ENCODE assay signal across 14 cellular contexts in genomic region chrX:45505214-45505613, GRCh38.
DNase-seq lines count a peak whose midpoint lies in the region; ATAC-seq and TF ChIP-seq lines count a peak whose summit lies in the region.
"Had no signal": no experiment of that assay in that cellular context is flagged by ENCODE, and none has a peak within 500 bp of the region (broad histone marks: within the 10 kb centered on the region; RNA-seq: fewer than 3 reads in every experiment).

No MANE protein-coding gene starts in this region.

- peak overlapping the region; percentile 22 for H3K4me2 ChIP-seq in Loucy (ENCODE audit: low read depth, low read length, poor library complexity, severe bottlenecking)
- no peak overlapping the region for H3K4me2 ChIP-seq in GM23338

- H3K4me3 Mint-ChIP-seq in CD8-positive, alpha-beta T cell: no peak overlapping the region
- H3K4me3 Mint-ChIP-seq in chondrocyte (ENCODE audit: unreplicated experiment) (no peak overlapping the region), neural crest cell (no peak overlapping the region), GM23338 (no peak overlapping the region)

- H3K36me3 ChIP-seq in CD8-positive, alpha-beta T cell (ENCODE audit: insufficient read depth, low read length): no peaks in the 10 kb centered on the region
- H3K36me3 ChIP-seq in Loucy (ENCODE audit: insufficient read depth, low read length) (no peaks in the 10 kb centered on the region), GM23338 (ENCODE audit: insufficient read depth) (no peaks in the 10 kb centered on the region)

- TF ChIP-seq CTCF in CD8-positive, alpha-beta T cell (IDR thresholded peaks at IDR 0.05): no peak
- TF ChIP-seq CTCF in Loucy (conservative IDR thresholded peaks at IDR 0.05; ENCODE audit: low read length) (no peak), chondrocyte (IDR thresholded peaks at IDR 0.05) (no peak), neural crest cell (conservative IDR thresholded peaks at IDR 0.05) (no peak), GM23338 (conservative IDR thresholded peaks at IDR 0.05; ENCODE audit: low read depth in 2 of 2) (no peak), GM10266 (IDR thresholded peaks at IDR 0.05; ENCODE audit: control insufficient read depth, insufficient read depth, low read depth, missing control alignments) (no peak)

- H3K9me3 Mint-ChIP-seq in CD8-positive, alpha-beta T cell: no peaks in the 10 kb centered on the region
- H3K9me3 Mint-ChIP-seq in chondrocyte (ENCODE audit: low read depth) (peaks cover 9% of the 10 kb centered on the region), neural crest cell (peaks cover 10% of the 10 kb centered on the region), GM23338 (peaks cover 15% of the 10 kb centered on the region)
- H3K9me3 Mint-ChIP-seq: activated naive CD4-positive, alpha-beta T cell treated with anti-CD3 and anti-CD28 coated beads, Interleukin-2, amount 50 U/mL, for 72 hours had no signal

- H3K9ac ChIP-seq in Loucy (ENCODE audit: low read depth, low read length, poor library complexity, severe bottlenecking): no peak overlapping the region

- no peaks in the 10 kb centered on the region for H3K36me3 Mint-ChIP-seq in CD8-positive, alpha-beta T cell
- no peaks in the 10 kb centered on the region for H3K36me3 Mint-ChIP-seq in chondrocyte (ENCODE audit: low read depth)
- H3K36me3 Mint-ChIP-seq in neural crest cell (ENCODE audit: low read depth): peaks cover 5% of the 10 kb centered on the region
- peaks cover 3% of the 10 kb centered on the region; the same call in 2 of the 3 replicates for H3K36me3 Mint-ChIP-seq in GM23338 (ENCODE audit: low read depth)
- H3K36me3 Mint-ChIP-seq: activated naive CD4-positive, alpha-beta T cell treated with anti-CD3 and anti-CD28 coated beads, Interleukin-2, amount 50 U/mL, for 72 hours had no signal

- H3K27me3 Mint-ChIP-seq in CD8-positive, alpha-beta T cell (ENCODE audit: low read depth): no peaks in the 10 kb centered on the region
- H3K27me3 Mint-ChIP-seq in chondrocyte (ENCODE audit: low read depth) (no peaks in the 10 kb centered on the region), neural crest cell (ENCODE audit: low read depth) (no peaks in the 10 kb centered on the region), GM23338 (ENCODE audit: insufficient read depth, low read depth, poor library complexity) (no peaks in the 10 kb centered on the region)

- no peaks in the 10 kb centered on the region for H4K20me1 ChIP-seq in Loucy (ENCODE audit: insufficient read depth, low read length, poor library complexity, severe bottlenecking)
- H4K20me1 ChIP-seq in GM23338 (replicated peaks; ENCODE audit: insufficient read depth): no peaks in the 10 kb centered on the region

- peak overlapping the region; percentile 3 for H3K27ac Mint-ChIP-seq in CD8-positive, alpha-beta T cell
- peak overlapping the region; percentile 18 for H3K27ac Mint-ChIP-seq in chondrocyte (ENCODE audit: unreplicated experiment)
- peak overlapping the region; percentile 82 for H3K27ac Mint-ChIP-seq in neural crest cell (ENCODE audit: unreplicated experiment)
- H3K27ac Mint-ChIP-seq in GM23338: no peak overlapping the region
- H3K27ac Mint-ChIP-seq: activated naive CD4-positive, alpha-beta T cell treated with anti-CD3 and anti-CD28 coated beads, Interleukin-2, amount 50 U/mL, for 72 hours had no signal

- H3K27me3 ChIP-seq in CD8-positive, alpha-beta T cell (ENCODE audit: insufficient read depth, low read length): no peaks in the 10 kb centered on the region
- H3K27me3 ChIP-seq in Loucy (ENCODE audit: insufficient read depth, low read length, poor library complexity, severe bottlenecking) (no peaks in the 10 kb centered on the region), GM23338 (ENCODE audit: insufficient read depth) (no peaks in the 10 kb centered on the region)

- H3K4me1 Mint-ChIP-seq in CD8-positive, alpha-beta T cell (ENCODE audit: low read depth): peaks cover 11% of the 10 kb centered on the region
- peaks cover 43% of the 10 kb centered on the region for H3K4me1 Mint-ChIP-seq in chondrocyte (ENCODE audit: low read depth)
- peaks cover 22% of the 10 kb centered on the region for H3K4me1 Mint-ChIP-seq in neural crest cell
- H3K4me1 Mint-ChIP-seq in GM23338: peaks cover 3% of the 10 kb centered on the region; the same call in 1 of the 3 replicates

- POLR2A ChIA-PET in CD8-positive, alpha-beta T cell (lab: Charles Lee): no interaction called here

- 0 out of 2 replicates have a peak overlapping the region, but pooled peaks have one; percentile 40 for H2AFZ ChIP-seq in Loucy (ENCODE audit: low read length)
- H2AFZ ChIP-seq in GM23338: no peak overlapping the region

- no peaks in the 10 kb centered on the region for H3K9me3 ChIP-seq in CD8-positive, alpha-beta T cell (ENCODE audit: low read length)
- H3K9me3 ChIP-seq in Loucy (ENCODE audit: insufficient read depth, low read depth, low read length): no peaks in the 10 kb centered on the region

- CTCF ChIA-PET in CD8-positive, alpha-beta T cell (lab: Charles Lee): no interaction called here

- H3K9me2 ChIP-seq in Loucy (replicated peaks; ENCODE audit: low read depth, low read length): no peaks in the 10 kb centered on the region
- H3K9me2 ChIP-seq in GM23338 (ENCODE audit: insufficient read depth): no peaks in the 10 kb centered on the region

- no peak overlapping the region for H3K27ac ChIP-seq in CD8-positive, alpha-beta T cell (ENCODE audit: low read depth, low read length)
- no peak overlapping the region for H3K27ac ChIP-seq in GM23338 (ENCODE audit: low read depth)
- H3K27ac ChIP-seq: RWPE1 had no signal

- no peak overlapping the region for H3K4me3 ChIP-seq in CD8-positive, alpha-beta T cell (ENCODE audit: low read depth, low read length)
- no peak overlapping the region for H3K4me3 ChIP-seq in Loucy (ENCODE audit: low read length, poor library complexity, severe bottlenecking)
- no peak overlapping the region for H3K4me3 ChIP-seq in GM23338

- DNase-seq in CD8-positive, alpha-beta T cell: peak in 2 of 7 experiments; percentile 10 to 14
- DNase-seq in chondrocyte (ENCODE audit: low spot score) (no peak), neural crest cell (ENCODE audit: low read depth, low spot score) (no peak), RPMI8226 (no peak), GM23338 (ENCODE audit: low spot score) (no peak), GM10266 (ENCODE audit: extremely low spot score) (no peak), sciatic nerve (ENCODE audit: low spot score) (no peak)
- DNase-seq: DMS153, left ventricle myocardium superior, NCI-H2081, retina had no signal

- H3F3A ChIP-seq in Loucy (ENCODE audit: low read depth): no peaks in the 10 kb centered on the region
- no peaks in the 10 kb centered on the region for H3F3A ChIP-seq in GM23338 (replicated peaks; ENCODE audit: low read depth)

- no peak for ATAC-seq in CD8-positive, alpha-beta T cell
- no peak for ATAC-seq in GM23338
- ATAC-seq in sciatic nerve: no peak
- ATAC-seq: left ventricle myocardium superior had no signal

- H3K79me2 ChIP-seq in Loucy (ENCODE audit: insufficient read depth, low read length) (no peaks in the 10 kb centered on the region), GM23338 (replicated peaks; ENCODE audit: insufficient read depth) (no peaks in the 10 kb centered on the region)

- intact Hi-C loops in CD8-positive, alpha-beta T cell (cut with DNase I, micrococcal nuclease): no loop called here
- intact Hi-C loops in sciatic nerve (cut with DNase I): no loop called here

- H3K4me1 ChIP-seq in CD8-positive, alpha-beta T cell (ENCODE audit: insufficient read depth, low read length): no peaks in the 10 kb centered on the region
- peaks cover 18% of the 10 kb centered on the region for H3K4me1 ChIP-seq in Loucy (ENCODE audit: insufficient read depth, low read length, poor library complexity, severe bottlenecking)
- H3K4me1 ChIP-seq in GM23338 (ENCODE audit: insufficient read depth): no peaks in the 10 kb centered on the region

TF ChIP-seq in GM23338, 12 proteins besides CTCF, POLR2A, EP300 and RAD21 (continues in another document):
- TF ChIP-seq NANOG (IDR thresholded peaks at IDR 0.05; ENCODE audit: borderline replicate concordance) (no peak), JUNB (IDR thresholded peaks at IDR 0.05; ENCODE audit: unreplicated experiment) (no peak), ETS1 (IDR thresholded peaks at IDR 0.05) (no peak), REST (IDR thresholded peaks at IDR 0.05; ENCODE audit: unreplicated experiment) (no peak), EZH2phosphoT487 (IDR thresholded peaks at IDR 0.05; ENCODE audit: unreplicated experiment) (no peak), EZH2 (IDR thresholded peaks at IDR 0.05; ENCODE audit: low read depth, unreplicated experiment) (no peak)
